18 cellular contexts compared by ENCODE assay signal in the genomic region with DNA sequence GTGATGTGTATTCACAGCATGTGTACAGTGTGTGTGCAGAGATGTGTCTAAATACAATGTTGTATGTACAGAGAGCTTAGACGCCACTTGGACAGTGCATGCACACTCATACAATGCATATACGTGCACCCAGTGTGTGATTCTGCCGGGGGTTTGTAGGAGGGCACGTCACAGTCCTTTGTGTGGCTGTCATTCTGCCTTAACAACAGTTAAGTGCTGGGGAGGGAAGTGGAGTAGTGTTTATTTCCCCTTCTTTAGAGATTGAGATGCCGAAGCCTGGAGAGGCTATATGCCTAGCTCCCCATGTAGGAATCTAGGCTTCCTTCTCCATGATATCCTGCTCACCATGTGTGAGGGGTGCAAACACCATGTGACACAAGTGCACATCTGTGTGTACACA. TPM values are rescaled to one million over a fixed set of nuclear protein-coding genes. Genes with fewer than 3 reads are reported as not detected.
"Had no signal": no experiment of that assay in that cellular context is flagged by ENCODE, and none has a peak within 500 bp of the region (broad histone marks: within the 10 kb centered on the region; RNA-seq: fewer than 3 reads in every experiment).

No MANE protein-coding gene starts in this region.

- H3K4me1 ChIP-seq: esophagus muscularis mucosa, gastrocnemius medialis, right atrium auricular region, tibial artery, uterus had no signal

- H3K36me3 ChIP-seq: esophagus muscularis mucosa, gastrocnemius medialis, neutrophil, right atrium auricular region, tibial artery, upper lobe of left lung, uterus had no signal

- H3K27me3 ChIP-seq: gastrocnemius medialis, right atrium auricular region, upper lobe of left lung, uterus had no signal

- ATAC-seq: effector memory CD8-positive, alpha-beta T cell; gastrocnemius medialis; left ventricle myocardium superior had no signal

- H3K9me3 ChIP-seq: esophagus muscularis mucosa, gastrocnemius medialis, neutrophil, right atrium auricular region, tibial artery, upper lobe of left lung, uterus had no signal

- FAIRE-seq: keratinocyte, small intestine had no signal

- H3K27ac ChIP-seq: epithelial cell of prostate, esophagus muscularis mucosa, gastrocnemius medialis, neutrophil, right atrium auricular region, tibial artery, upper lobe of left lung, uterus had no signal

- DNase-seq: effector memory CD8-positive, alpha-beta T cell; immature natural killer cell; left ventricle myocardium superior; mesenchymal stem cell; midbrain; small intestine; stimulated activated CD4-positive, alpha-beta T cell treated with anti-CD3 and anti-CD28 coated beads, Interleukin-2, amount 100 ng/mL, for 48 hours; upper lobe of left lung; uterus had no signal

- H3K4me3 ChIP-seq: esophagus muscularis mucosa, gastrocnemius medialis, lung, right atrium auricular region, tibial artery, upper lobe of left lung, uterus had no signal

RNA-seq across cellular contexts. Expression of a gene that starts 38.1 kb away (rescaled TPM):
- total RNA-seq: fibroblast of villous mesenchyme had no signal
- polyA plus RNA-seq: immature natural killer cell had no signal
